Comparison of ENCODE assay signal across 20 cellular contexts in the genomic region with DNA sequence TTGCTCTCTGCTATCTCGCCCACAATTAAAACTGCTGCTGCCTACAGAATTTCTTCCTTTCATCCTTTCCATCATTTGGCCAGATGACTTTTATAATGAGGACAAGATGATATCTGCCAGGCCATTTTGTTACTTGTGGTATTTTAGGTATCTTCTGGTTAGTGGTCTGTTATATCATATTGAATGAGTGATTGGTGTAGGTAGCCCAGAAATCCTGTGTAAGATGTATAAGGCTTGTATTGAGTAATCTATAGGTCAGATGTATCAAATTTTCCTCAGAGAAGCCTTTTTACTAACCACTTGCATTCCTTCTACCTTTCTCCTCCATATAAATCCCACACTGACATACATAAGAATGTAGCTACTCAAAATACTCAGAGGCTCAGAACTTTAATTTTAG.
DNase-seq lines count a peak whose midpoint lies in the region; ATAC-seq, FAIRE-seq and TF ChIP-seq lines count a peak whose summit lies in the region.
"Had no signal": no experiment of that assay in that cellular context is flagged by ENCODE, and none has a peak within 500 bp of the region (broad histone marks: within the 10 kb centered on the region; RNA-seq: fewer than 3 reads in every experiment).

No MANE protein-coding gene starts in this region.

- H3K9ac ChIP-seq in astrocyte (ENCODE audit: low read length), result no peak overlapping the region
- H3K9ac ChIP-seq: BLaER1 treated with 17β-estradiol and CSF1 and Interleukin-3, amounts not matched to agents 10 nM and 100 nM; GM23248 had no signal

- FAIRE-seq in astrocyte (lab: Jason Lieb, UNC), result no peak
- FAIRE-seq: GM12891 had no signal

- H3K4me3 ChIP-seq in astrocyte (ENCODE audit: insufficient read depth, low read depth, low read length), result no peak overlapping the region
- H3K4me3 ChIP-seq: BLaER1 treated with 17β-estradiol and CSF1 and Interleukin-3, amounts not matched to agents 10 nM and 100 nM; GM23248; HAP-1 had no signal

- peaks cover 36% of the 10 kb centered on the region for H3K36me3 Mint-ChIP-seq in activated naive CD8-positive, alpha-beta T cell treated with anti-CD3 and anti-CD28 coated beads, Interleukin-2, amount 50 U/mL, for 24 hours (ENCODE audit: low read depth)
- H3K36me3 Mint-ChIP-seq in activated naive CD8-positive, alpha-beta T cell treated with anti-CD3 and anti-CD28 coated beads for 36 hours, result peaks cover 13% of the 10 kb centered on the region
- H3K36me3 Mint-ChIP-seq in HFFc6 (ENCODE audit: low read depth) (peaks cover 5% of the 10 kb centered on the region), astrocyte (ENCODE audit: low read depth, unreplicated experiment) (no peaks in the 10 kb centered on the region)

- H4K20me1 ChIP-seq in astrocyte (ENCODE audit: insufficient read depth, low read length), result no peaks in the 10 kb centered on the region
- H4K20me1 ChIP-seq: BLaER1 treated with 17β-estradiol and CSF1 and Interleukin-3, amounts not matched to agents 10 nM and 100 nM had no signal

- no peak overlapping the region for H3K4me3 Mint-ChIP-seq in activated naive CD8-positive, alpha-beta T cell treated with anti-CD3 and anti-CD28 coated beads, Interleukin-2, amount 50 U/mL, for 24 hours
- no peak overlapping the region for H3K4me3 Mint-ChIP-seq in activated naive CD8-positive, alpha-beta T cell treated with anti-CD3 and anti-CD28 coated beads for 36 hours
- H3K4me3 Mint-ChIP-seq in HFFc6 (no peak overlapping the region), astrocyte (ENCODE audit: unreplicated experiment) (no peak overlapping the region)
- H3K4me3 Mint-ChIP-seq: B cell; CD8-positive, alpha-beta T cell had no signal

- no peak overlapping the region for H3K4me2 ChIP-seq in astrocyte (ENCODE audit: low read length)
- H3K4me2 ChIP-seq: BLaER1 treated with 17β-estradiol and CSF1 and Interleukin-3, amounts not matched to agents 10 nM and 100 nM had no signal

- no peaks in the 10 kb centered on the region for H3K79me2 ChIP-seq in astrocyte (ENCODE audit: insufficient read depth, low read length)

- H3K27me3 Mint-ChIP-seq in activated naive CD8-positive, alpha-beta T cell treated with anti-CD3 and anti-CD28 coated beads, Interleukin-2, amount 50 U/mL, for 24 hours, result no peaks in the 10 kb centered on the region
- H3K27me3 Mint-ChIP-seq in activated naive CD8-positive, alpha-beta T cell treated with anti-CD3 and anti-CD28 coated beads for 36 hours, result no peaks in the 10 kb centered on the region
- H3K27me3 Mint-ChIP-seq in HFFc6 (ENCODE audit: insufficient read depth) (no peaks in the 10 kb centered on the region; the same call in 1 of the 2 replicates), astrocyte (ENCODE audit: low read depth, unreplicated experiment) (no peaks in the 10 kb centered on the region)
- H3K27me3 Mint-ChIP-seq: B cell had no signal

- H3K9me3 ChIP-seq in astrocyte (ENCODE audit: insufficient read depth, low read depth, low read length), result no peaks in the 10 kb centered on the region
- H3K9me3 ChIP-seq: BLaER1 treated with 17β-estradiol and CSF1 and Interleukin-3, amounts not matched to agents 10 nM and 100 nM; HAP-1 had no signal

- H3K4me1 Mint-ChIP-seq in activated naive CD8-positive, alpha-beta T cell treated with anti-CD3 and anti-CD28 coated beads, Interleukin-2, amount 50 U/mL, for 24 hours, result peaks cover 11% of the 10 kb centered on the region
- peaks cover 10% of the 10 kb centered on the region for H3K4me1 Mint-ChIP-seq in activated naive CD8-positive, alpha-beta T cell treated with anti-CD3 and anti-CD28 coated beads for 36 hours
- H3K4me1 Mint-ChIP-seq in HFFc6 (ENCODE audit: low read depth) (no peaks in the 10 kb centered on the region), astrocyte (ENCODE audit: low read depth, unreplicated experiment) (no peaks in the 10 kb centered on the region)
- H3K4me1 Mint-ChIP-seq: B cell had no signal

- peak overlapping the region; percentile 60 for H3K27ac Mint-ChIP-seq in activated naive CD8-positive, alpha-beta T cell treated with anti-CD3 and anti-CD28 coated beads, Interleukin-2, amount 50 U/mL, for 24 hours
- no peak overlapping the region for H3K27ac Mint-ChIP-seq in activated naive CD8-positive, alpha-beta T cell treated with anti-CD3 and anti-CD28 coated beads for 36 hours
- 0 out of 2 replicates have a peak overlapping the region, but pooled peaks have one; percentile 7 for H3K27ac Mint-ChIP-seq in HFFc6
- H3K27ac Mint-ChIP-seq in astrocyte (ENCODE audit: unreplicated experiment), result peak overlapping the region; percentile 23
- H3K27ac Mint-ChIP-seq: B cell; CD8-positive, alpha-beta T cell had no signal

- no peaks in the 10 kb centered on the region for H3K27me3 ChIP-seq in astrocyte (ENCODE audit: insufficient read depth, low read length)
- H3K27me3 ChIP-seq: BLaER1 treated with 17β-estradiol and CSF1 and Interleukin-3, amounts not matched to agents 10 nM and 100 nM had no signal

- H2AFZ ChIP-seq in astrocyte (ENCODE audit: low read depth, low read length), result no peak overlapping the region
- H2AFZ ChIP-seq: GM23248 had no signal

- no peaks in the 10 kb centered on the region for H3K9me3 Mint-ChIP-seq in activated naive CD8-positive, alpha-beta T cell treated with anti-CD3 and anti-CD28 coated beads, Interleukin-2, amount 50 U/mL, for 24 hours
- no peaks in the 10 kb centered on the region for H3K9me3 Mint-ChIP-seq in activated naive CD8-positive, alpha-beta T cell treated with anti-CD3 and anti-CD28 coated beads for 36 hours
- no peaks in the 10 kb centered on the region for H3K9me3 Mint-ChIP-seq in HFFc6
- H3K9me3 Mint-ChIP-seq in astrocyte (ENCODE audit: unreplicated experiment), result no peaks in the 10 kb centered on the region
- H3K9me3 Mint-ChIP-seq: CD8-positive, alpha-beta T cell had no signal

- ATAC-seq in activated naive CD8-positive, alpha-beta T cell treated with anti-CD3 and anti-CD28 coated beads, Interleukin-2, amount 50 U/mL, for 24 hours, result peak; percentile 89
- ATAC-seq: CD8-positive, alpha-beta T cell had no signal

- TF ChIP-seq CTCF in HFFc6 (IDR thresholded peaks at IDR 0.05), result no peak
- no peak for TF ChIP-seq CTCF in astrocyte (IDR thresholded peaks at IDR 0.05; ENCODE audit: insufficient read depth, low read depth, low read length)

- no peak overlapping the region for H3K27ac ChIP-seq in astrocyte (ENCODE audit: low read depth, low read length)
- H3K27ac ChIP-seq: BLaER1 treated with 17β-estradiol and CSF1 and Interleukin-3, amounts not matched to agents 10 nM and 100 nM; GM23248; HL-60 had no signal

- no peak for DNase-seq in activated naive CD8-positive, alpha-beta T cell treated with anti-CD3 and anti-CD28 coated beads, Interleukin-2, amount 50 U/mL, for 24 hours
- DNase-seq in activated naive CD8-positive, alpha-beta T cell treated with anti-CD3 and anti-CD28 coated beads for 36 hours, result no peak
- DNase-seq in HFFc6 (no peak), astrocyte (ENCODE audit: low read depth) (no peak), amygdala (lab: John Stamatoyannopoulos, UW) (no peak), kidney tubule cell (ENCODE audit: low spot score) (no peak), NCI-H446 treated with DMSO at 0.1 percent for 48 hours (lab: John Stamatoyannopoulos, UW) (no peak)
- DNase-seq: 8988T; Calu3; CD8-positive, alpha-beta T cell; DMS 273 treated with DMSO at 0.1 percent for 48 hours; DMS53; DND-41; EL; GM23248 had no signal

- no peaks in the 10 kb centered on the region for H3K4me1 ChIP-seq in astrocyte (ENCODE audit: insufficient read depth, low read length)
- H3K4me1 ChIP-seq: BLaER1 treated with 17β-estradiol and CSF1 and Interleukin-3, amounts not matched to agents 10 nM and 100 nM; HAP-1 had no signal

- H3K36me3 ChIP-seq in astrocyte (ENCODE audit: insufficient read depth, low read length), result peaks cover 10% of the 10 kb centered on the region
